ENCODE assay signal across 9 cellular contexts in the genomic region with DNA sequence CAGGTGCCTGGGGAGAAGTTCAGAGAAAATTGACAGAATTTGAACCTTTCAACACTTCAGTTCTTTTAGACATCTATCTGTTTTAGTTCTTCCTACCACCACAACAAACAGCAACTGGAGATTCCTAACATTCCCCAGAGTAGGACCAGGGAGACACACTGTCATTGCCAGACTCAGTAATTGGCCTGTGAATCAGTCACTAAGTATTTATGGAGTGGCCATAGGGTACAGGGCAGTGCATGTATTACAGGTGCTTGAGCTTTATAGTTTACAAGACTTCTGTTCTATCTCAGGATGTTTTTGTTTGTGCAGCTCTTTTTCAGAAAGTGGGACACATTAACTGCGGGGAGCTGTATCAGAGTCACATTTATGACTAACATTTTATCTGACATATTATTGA. TPM values are rescaled to one million over a fixed set of nuclear protein-coding genes. Genes with fewer than 3 reads are reported as not detected.
DNase-seq lines count a peak whose midpoint lies in the region; ATAC-seq and TF ChIP-seq lines count a peak whose summit lies in the region.
"Had no signal": no experiment of that assay in that cellular context is flagged by ENCODE, and none has a peak within 500 bp of the region (broad histone marks: within the 10 kb centered on the region; RNA-seq: fewer than 3 reads in every experiment).

No MANE protein-coding gene starts in this region.

- TF ChIP-seq CTCF in heart left ventricle (IDR thresholded peaks at IDR 0.05) (no peak), VCaP (conservative IDR thresholded peaks at IDR 0.05) (no peak), type B pancreatic cell (conservative IDR thresholded peaks at IDR 0.05) (no peak)

- H3K36me3 Mint-ChIP-seq in type B pancreatic cell, result peaks cover 13% of the 10 kb centered on the region

- peak overlapping the region; percentile 82 for H3K27ac Mint-ChIP-seq in type B pancreatic cell

- H3K27me3 ChIP-seq in heart left ventricle, result no peaks in the 10 kb centered on the region

- DNase-seq in heart left ventricle, result no peak
- no peak for DNase-seq in left ventricle myocardium superior
- peak; percentile 92 for DNase-seq in islet precursor cell
- no peak for DNase-seq in type B pancreatic cell (ENCODE audit: extremely low spot score, unreplicated experiment)

- TF ChIP-seq POLR2A in heart left ventricle (IDR thresholded peaks at IDR 0.05), result no peak

- ATAC-seq in heart left ventricle (no peak), left ventricle myocardium superior (no peak), HG03159 (IDR thresholded peaks at IDR 0.05; ENCODE audit: unreplicated experiment) (no peak), HG02973 (IDR thresholded peaks at IDR 0.05; ENCODE audit: unreplicated experiment) (no peak), GM19397 (IDR thresholded peaks at IDR 0.05; ENCODE audit: unreplicated experiment) (no peak)

- peaks cover 0 to 58% (median 36%) of the 10 kb centered on the region in 12 donors for H3K4me1 ChIP-seq in heart left ventricle

- 53 to 74% (median 67%) methylated on average over 1 of the region's 1 CpG for WGBS in heart left ventricle, 4 donors

- H3K4me3 ChIP-seq in heart left ventricle, result peak overlapping the region in 10 of 12 donors; percentile 66 to 99 (median 89)

- H3K36me3 ChIP-seq in heart left ventricle, result peaks cover 0 to 2% (median 0%) of the 10 kb centered on the region in 9 donors

- no peaks in the 10 kb centered on the region for H3K9me3 Mint-ChIP-seq in type B pancreatic cell
- H3K9me3 Mint-ChIP-seq: dendritic cell treated with granulocyte-macrophage colony-stimulating factor and Interleukin-4, amounts not matched to agents 40 ng/mL and 50 ng/mL, for 4 days had no signal

- H3K4me1 Mint-ChIP-seq in type B pancreatic cell (ENCODE audit: unreplicated experiment), result peaks cover 42% of the 10 kb centered on the region

- H3K27ac ChIP-seq in heart left ventricle (peak overlapping the region in 2 of 12 donors; percentile 26 to 95), VCaP (peak overlapping the region; percentile 90)

- no peaks in the 10 kb centered on the region for H3K9me3 ChIP-seq in heart left ventricle

- no peaks in the 10 kb centered on the region for H3K27me3 Mint-ChIP-seq in type B pancreatic cell
- H3K27me3 Mint-ChIP-seq: dendritic cell treated with granulocyte-macrophage colony-stimulating factor and Interleukin-4, amounts not matched to agents 40 ng/mL and 50 ng/mL, for 4 days had no signal

- H3K4me3 Mint-ChIP-seq in type B pancreatic cell, result peak overlapping the region; percentile 99

- intact Hi-C loops in heart left ventricle (cut with DNase I) (loop anchor here (2.0 to 10.0 kb wide), 14 partner anchors 43 to 222 kb away; partner anchors contain the start of genes RTCA (in 6 of the 10), SASS6 (in 3 of the 10), TRMT13 (in 3 of the 10) and DBT (in 1 of the 10)), left ventricle myocardium superior (cut with micrococcal nuclease) (no loop called here)

RNA-seq across cellular contexts. Expression of gene CDC14A, which starts 1.7 kb away (rescaled TPM):
- 1 to 10 TPM; 2.2 to 8.8 (median 4.4) TPM for total RNA-seq in heart left ventricle
- 1 to 10 TPM; 1.7 to 2.4 TPM for polyA plus RNA-seq in heart left ventricle
- total RNA-seq in left ventricle myocardium superior, result 2.6 TPM
- total RNA-seq in type B pancreatic cell (ENCODE audit: low replicate concordance), result 9.7 and 11.4 TPM in 2 replicates
